Comparison of ENCODE assay signal across 8 cellular contexts in the genomic region with DNA sequence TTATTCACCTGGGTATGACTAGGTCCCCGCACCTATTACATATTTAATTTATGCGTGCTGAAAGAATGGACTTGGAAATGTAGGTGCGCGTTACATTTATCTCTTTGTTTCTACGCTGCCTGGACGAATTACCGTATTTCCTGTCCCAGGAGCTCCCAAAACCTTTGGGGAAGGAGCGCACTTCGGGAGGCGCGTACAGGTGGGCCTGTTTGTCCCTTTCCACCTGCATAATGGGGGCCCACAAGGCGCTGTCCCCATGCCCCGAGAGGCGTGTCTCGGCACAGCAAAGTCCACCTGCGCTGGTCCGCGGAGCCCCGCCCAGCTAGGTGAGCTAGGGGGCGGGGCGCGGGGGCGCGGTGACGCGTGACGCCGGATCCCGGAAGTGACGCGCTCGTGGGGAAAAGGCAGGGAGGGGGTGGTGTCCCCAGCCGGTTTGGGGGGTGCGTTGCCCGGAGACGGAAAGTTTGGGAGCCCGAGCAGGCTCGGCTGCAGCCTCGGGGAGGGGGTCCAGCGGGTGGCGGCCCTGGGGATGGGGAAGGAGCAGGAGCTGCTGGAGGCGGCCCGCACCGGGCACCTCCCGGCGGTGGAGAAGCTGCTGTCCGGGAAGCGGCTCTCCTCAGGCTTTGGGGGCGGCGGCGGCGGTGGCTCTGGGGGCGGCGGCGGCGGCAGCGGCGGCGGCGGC. TPM values are rescaled to one million over a fixed set of nuclear protein-coding genes. Genes with fewer than 3 reads are reported as not detected.
A peak's percentile ranks its signal among the peaks of the same experiment; 100 is the strongest.
DNase-seq lines count a peak whose midpoint lies in the region; ATAC-seq and TF ChIP-seq lines count a peak whose summit lies in the region.

A gene with protein sequence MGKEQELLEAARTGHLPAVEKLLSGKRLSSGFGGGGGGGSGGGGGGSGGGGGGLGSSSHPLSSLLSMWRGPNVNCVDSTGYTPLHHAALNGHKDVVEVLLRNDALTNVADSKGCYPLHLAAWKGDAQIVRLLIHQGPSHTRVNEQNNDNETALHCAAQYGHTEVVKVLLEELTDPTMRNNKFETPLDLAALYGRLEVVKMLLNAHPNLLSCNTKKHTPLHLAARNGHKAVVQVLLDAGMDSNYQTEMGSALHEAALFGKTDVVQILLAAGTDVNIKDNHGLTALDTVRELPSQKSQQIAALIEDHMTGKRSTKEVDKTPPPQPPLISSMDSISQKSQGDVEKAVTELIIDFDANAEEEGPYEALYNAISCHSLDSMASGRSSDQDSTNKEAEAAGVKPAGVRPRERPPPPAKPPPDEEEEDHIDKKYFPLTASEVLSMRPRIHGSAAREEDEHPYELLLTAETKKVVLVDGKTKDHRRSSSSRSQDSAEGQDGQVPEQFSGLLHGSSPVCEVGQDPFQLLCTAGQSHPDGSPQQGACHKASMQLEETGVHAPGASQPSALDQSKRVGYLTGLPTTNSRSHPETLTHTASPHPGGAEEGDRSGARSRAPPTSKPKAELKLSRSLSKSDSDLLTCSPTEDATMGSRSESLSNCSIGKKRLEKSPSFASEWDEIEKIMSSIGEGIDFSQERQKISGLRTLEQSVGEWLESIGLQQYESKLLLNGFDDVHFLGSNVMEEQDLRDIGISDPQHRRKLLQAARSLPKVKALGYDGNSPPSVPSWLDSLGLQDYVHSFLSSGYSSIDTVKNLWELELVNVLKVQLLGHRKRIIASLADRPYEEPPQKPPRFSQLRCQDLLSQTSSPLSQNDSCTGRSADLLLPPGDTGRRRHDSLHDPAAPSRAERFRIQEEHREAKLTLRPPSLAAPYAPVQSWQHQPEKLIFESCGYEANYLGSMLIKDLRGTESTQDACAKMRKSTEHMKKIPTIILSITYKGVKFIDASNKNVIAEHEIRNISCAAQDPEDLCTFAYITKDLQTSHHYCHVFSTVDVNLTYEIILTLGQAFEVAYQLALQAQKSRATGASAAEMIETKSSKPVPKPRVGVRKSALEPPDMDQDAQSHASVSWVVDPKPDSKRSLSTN (plus strand): TSS at position 382 of the 682 bp plus-strand sequence. CDS start 148 bp downstream, at position 530.

- H3K36me3 Mint-ChIP-seq in GM23338 (ENCODE audit: low read depth) = peaks cover 16% of the 10 kb centered on the region; the same call in 2 of the 3 replicates

- no peak for TF ChIP-seq CTCF in GM23338 (conservative IDR thresholded peaks at IDR 0.05; ENCODE audit: low read depth in 2 of 2)
- no peak for TF ChIP-seq CTCF in astrocyte of the cerebellum (IDR thresholded peaks at IDR 0.05; ENCODE audit: low read depth, low read length, missing control alignments)
- TF ChIP-seq CTCF in retinal pigment epithelial cell (conservative IDR thresholded peaks at IDR 0.05; ENCODE audit: low read depth, low read length) = no peak

- no peaks in the 10 kb centered on the region for H3K9me2 ChIP-seq in GM23338 (ENCODE audit: insufficient read depth)

- H3K9me3 Mint-ChIP-seq in GM23338 = no peaks in the 10 kb centered on the region

- H2AFZ ChIP-seq in GM23338 = no peak within 1 kb of the TSS

- ATAC-seq in GM23338 = peak; percentile 85
- peak; percentile 89 for ATAC-seq in aorta (ENCODE audit: low FRiP score)

- H3K4me2 ChIP-seq in GM23338 = peak within 1 kb of the TSS; percentile 88

- peaks cover 10% of the 10 kb centered on the region for H3K4me1 Mint-ChIP-seq in GM23338

- peak within 1 kb of the TSS; percentile 100 for H3K4me3 Mint-ChIP-seq in GM23338

- H3K27ac ChIP-seq in GM23338 (ENCODE audit: low read depth) = peak within 1 kb of the TSS; percentile 94
- H3K27ac ChIP-seq in aorta (ENCODE audit: low read depth in 1 of 2, low read length in 2 of 2) = peak within 1 kb of the TSS; percentile 29 to 98

- H3K27me3 ChIP-seq in GM23338 (ENCODE audit: insufficient read depth) (no peaks in the 10 kb centered on the region), aorta (ENCODE audit: control insufficient read depth in 1 of 2, insufficient read depth in 2 of 2, low read length in 1 of 2) (no peaks in the 10 kb centered on the region)

- 0 out of 2 replicates have a peak, but pooled peaks cover 2% of the 10 kb centered on the region for H3K36me3 ChIP-seq in GM23338 (ENCODE audit: insufficient read depth)
- no peaks in the 10 kb centered on the region for H3K36me3 ChIP-seq in aorta (ENCODE audit: control insufficient read depth in 1 of 2, insufficient read depth in 2 of 2, low read length in 1 of 2)

- DNase-seq in D341Med (ENCODE audit: low spot score) (peak; percentile 93), GM23338 (ENCODE audit: low spot score) (peak; percentile 95), NCI-H1105 (lab: John Stamatoyannopoulos, UW) (peak; percentile 89), T-helper 9 cell (peak; percentile 94), astrocyte of the cerebellum (ENCODE audit: low read depth) (no peak), hypothalamus (lab: John Stamatoyannopoulos, UW) (peak; percentile 19 to 91 (median 77)), retinal pigment epithelial cell (ENCODE audit: low read depth) (no peak), aorta (peak; percentile 84 to 96)

- H3K27me3 Mint-ChIP-seq in GM23338 (ENCODE audit: insufficient read depth, low read depth, poor library complexity) = peaks cover 9% of the 10 kb centered on the region

- H3K79me2 ChIP-seq in GM23338 (replicated peaks; ENCODE audit: insufficient read depth) = peaks cover 82% of the 10 kb centered on the region

- H3K4me1 ChIP-seq in GM23338 (ENCODE audit: insufficient read depth) = peaks cover 9% of the 10 kb centered on the region
- H3K4me1 ChIP-seq in aorta (ENCODE audit: control insufficient read depth in 1 of 2, insufficient read depth in 2 of 2, low read length in 2 of 2) = peaks cover 0 to 5% of the 10 kb centered on the region in 2 donors

- WGBS in aorta, 2 donors = 1% methylated on average over 40 to 60 of the region's 60 CpGs

- intact Hi-C loops in aorta (cut with DNase I) = no loop called here

- H3K4me3 ChIP-seq in GM23338 = peak within 1 kb of the TSS; percentile 77
- H3K4me3 ChIP-seq in astrocyte of the cerebellum (ENCODE audit: low read depth, low read length) = peak within 1 kb of the TSS; percentile 96
- peak within 1 kb of the TSS; percentile 82 for H3K4me3 ChIP-seq in retinal pigment epithelial cell (ENCODE audit: low read length)
- peak within 1 kb of the TSS; percentile 73 to 80 for H3K4me3 ChIP-seq in aorta (ENCODE audit: low read length in 2 of 2)

- no peaks in the 10 kb centered on the region for H3K9me3 ChIP-seq in aorta (ENCODE audit: control insufficient read depth, low read length)

- H4K20me1 ChIP-seq in GM23338 (replicated peaks; ENCODE audit: insufficient read depth) = peaks cover 14% of the 10 kb centered on the region

- in situ Hi-C loops in astrocyte of the cerebellum (cut with HindIII; ENCODE audit: low sequenced_read_pairs) = no loop called here

- no peaks in the 10 kb centered on the region for H3F3A ChIP-seq in GM23338 (replicated peaks; ENCODE audit: low read depth)

- peak within 1 kb of the TSS; percentile 99 for H3K27ac Mint-ChIP-seq in GM23338

TF ChIP-seq in GM23338, 12 proteins besides CTCF, POLR2A, EP300 and RAD21 (continues in another document):
- TF ChIP-seq ZNF331 (CRISPR knock-in tag; IDR thresholded peaks at IDR 0.05; ENCODE audit: low read depth) (no peak), POLR2AphosphoS5 (IDR thresholded peaks at IDR 0.05; ENCODE audit: low read depth) (peak; percentile 93), ZNF114 (CRISPR knock-in tag; IDR thresholded peaks at IDR 0.05) (no peak), CREB1 (CRISPR knock-in tag; IDR thresholded peaks at IDR 0.05; ENCODE audit: low read depth) (peak; percentile 96), STAT1 (IDR thresholded peaks at IDR 0.05; ENCODE audit: unreplicated experiment) (no peak), NANOG (IDR thresholded peaks at IDR 0.05; ENCODE audit: borderline replicate concordance) (no peak)

RNA-seq across cellular contexts. Expression of the gene that starts here (rescaled TPM):
- 29.6 and 31.9 TPM in 2 replicates for total RNA-seq in GM23338 (2014; rRNA removed; shearing (Covaris generic))
- polyA plus RNA-seq in GM23338 (2016; fragmentation: Nextera tagmentation; extraction: Ambion mirVana) (12.1 and 12.6 TPM in 2 replicates), aorta (10 to 100 TPM in 1 of 2 donors, 1 to 10 TPM in 1; 9.4 to 17.2 TPM)
- 10 to 100 TPM; 40.9 to 44.4 TPM for total RNA-seq in aorta

Comparison
In these comparisons a context has a peak if more than half of its experiments do, and no peak if none do; other contexts are left out.
1. DNase-seq: peak in D341Med (single experiment), GM23338 (single experiment), NCI-H1105 (single experiment), T-helper 9 cell (single experiment), hypothalamus (51 of 51) and aorta (2 of 2); none in astrocyte of the cerebellum (single experiment) and retinal pigment epithelial cell (single experiment).
2. Peak in every context shown above with its lines, with median percentiles within 50 percentile points of each other: H3K4me3 ChIP-seq.